ENCODE assay signal across 8 cellular contexts in genomic region chr4:85777908-85778808, GRCh38.
DNase-seq lines count a peak whose midpoint lies in the region; ATAC-seq and TF ChIP-seq lines count a peak whose summit lies in the region.

No MANE protein-coding gene starts in this region.

- H3K4me3 Mint-ChIP-seq in neural crest cell: no peak overlapping the region
- H3K4me3 Mint-ChIP-seq in activated CD4-positive, alpha-beta T cell treated with anti-CD3 and anti-CD28 coated beads, Interleukin-2, amount 10 ng/mL, durations not matched to agents 24 days and 14 days: no peak overlapping the region

- peak overlapping the region in 3 of 4 donors; percentile 9 to 51 (median 50) for H3K27ac ChIP-seq in body of pancreas

- no peaks in the 10 kb centered on the region for H3K36me3 Mint-ChIP-seq in neural crest cell (ENCODE audit: low read depth)
- no peaks in the 10 kb centered on the region for H3K36me3 Mint-ChIP-seq in activated CD4-positive, alpha-beta T cell treated with anti-CD3 and anti-CD28 coated beads, Interleukin-2, amount 10 ng/mL, durations not matched to agents 24 days and 14 days (ENCODE audit: low read depth)

- no peak for TF ChIP-seq CTCF in body of pancreas (IDR thresholded peaks at IDR 0.05)
- no peak for TF ChIP-seq CTCF in neural crest cell (conservative IDR thresholded peaks at IDR 0.05)

- ATAC-seq in GM19328 (IDR thresholded peaks at IDR 0.05; ENCODE audit: unreplicated experiment) (peak; percentile 76), HG03108 (IDR thresholded peaks at IDR 0.05; ENCODE audit: unreplicated experiment) (peak; percentile 68), body of pancreas (peak; percentile 34)

- DNase-seq in body of pancreas (no peak), neural crest cell (ENCODE audit: low read depth, low spot score) (no peak), OCI-M2 (lab: John Stamatoyannopoulos, UW; ENCODE audit: unreplicated experiment) (no peak)
- no peak for DNase-seq in activated naive CD4-positive, alpha-beta T cell (lab: John Stamatoyannopoulos, UW)
- no peak for DNase-seq in activated CD8-positive, alpha-beta memory T cell treated with anti-CD3 and anti-CD28 coated beads, Interleukin-2, amount 50 U/mL, for 4 hours
- DNase-seq in activated CD4-positive, alpha-beta T cell treated with anti-CD3 and anti-CD28 coated beads, Interleukin-2, amount 10 ng/mL, durations not matched to agents 24 days and 14 days: no peak

- no peaks in the 10 kb centered on the region for H3K27me3 Mint-ChIP-seq in neural crest cell (ENCODE audit: low read depth)
- H3K27me3 Mint-ChIP-seq in activated CD4-positive, alpha-beta T cell treated with anti-CD3 and anti-CD28 coated beads, Interleukin-2, amount 10 ng/mL, durations not matched to agents 24 days and 14 days: no peaks in the 10 kb centered on the region

- no peaks in the 10 kb centered on the region for H3K9me3 ChIP-seq in body of pancreas

- intact Hi-C loops in body of pancreas (cut with DNase I): no loop called here
- intact Hi-C loops in activated CD4-positive, alpha-beta T cell treated with anti-CD3 and anti-CD28 coated beads, Interleukin-2, amount 10 ng/mL, durations not matched to agents 24 days and 14 days (cut with micrococcal nuclease): no loop called here

- H3K27me3 ChIP-seq in body of pancreas: no peaks in the 10 kb centered on the region

- no peaks in the 10 kb centered on the region for H3K36me3 ChIP-seq in body of pancreas (replicated peaks in 1 of 2; ENCODE audit: insufficient read depth in 1 of 2, low read depth in 2 of 2)

- no peaks in the 10 kb centered on the region for H3K4me1 Mint-ChIP-seq in neural crest cell
- H3K4me1 Mint-ChIP-seq in activated CD4-positive, alpha-beta T cell treated with anti-CD3 and anti-CD28 coated beads, Interleukin-2, amount 10 ng/mL, durations not matched to agents 24 days and 14 days: no peaks in the 10 kb centered on the region

- no peaks in the 10 kb centered on the region for H3K9me3 Mint-ChIP-seq in neural crest cell
- H3K9me3 Mint-ChIP-seq in activated CD4-positive, alpha-beta T cell treated with anti-CD3 and anti-CD28 coated beads, Interleukin-2, amount 10 ng/mL, durations not matched to agents 24 days and 14 days: no peaks in the 10 kb centered on the region

- TF ChIP-seq POLR2A in body of pancreas (IDR thresholded peaks at IDR 0.05): no peak

- H3K27ac Mint-ChIP-seq in neural crest cell (ENCODE audit: unreplicated experiment): peak overlapping the region; percentile 36
- no peak overlapping the region for H3K27ac Mint-ChIP-seq in activated CD4-positive, alpha-beta T cell treated with anti-CD3 and anti-CD28 coated beads, Interleukin-2, amount 10 ng/mL, durations not matched to agents 24 days and 14 days

- no peak overlapping the region for H3K4me3 ChIP-seq in body of pancreas

- peaks cover 40% of the 10 kb centered on the region for H3K4me1 ChIP-seq in body of pancreas

- 14 to 15% methylated on average over 3 of the region's 3 CpGs for WGBS in body of pancreas, 2 donors
